In genomic region chr7:74365320-74366022, GRCh38 we compare ENCODE assay signal across 1 cellular context.
TF ChIP-seq lines count a peak whose summit lies in the region.

No MANE protein-coding gene starts in this region.

TF ChIP-seq in HCT116, 20 proteins besides CTCF, POLR2A, EP300 and RAD21 (continued from another document):
- TF ChIP-seq, protein P1, sequence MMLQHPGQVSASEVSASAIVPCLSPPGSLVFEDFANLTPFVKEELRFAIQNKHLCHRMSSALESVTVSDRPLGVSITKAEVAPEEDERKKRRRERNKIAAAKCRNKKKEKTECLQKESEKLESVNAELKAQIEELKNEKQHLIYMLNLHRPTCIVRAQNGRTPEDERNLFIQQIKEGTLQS (IDR thresholded peaks at IDR 0.05), result no peak
- no peak for TF ChIP-seq YY1 (IDR thresholded peaks at IDR 0.05; ENCODE audit: extremely low read depth, insufficient replicate concordance, low read depth, low read length)
